ENCODE assay signal across 19 cellular contexts in genomic region chr1:192167941-192168685, GRCh38. TPM values are rescaled to one million over a fixed set of nuclear protein-coding genes. Genes with fewer than 3 reads are reported as not detected.
DNase-seq lines count a peak whose midpoint lies in the region; TF ChIP-seq lines count a peak whose summit lies in the region.
"Had no signal": no experiment of that assay in that cellular context is flagged by ENCODE, and none has a peak within 500 bp of the region (broad histone marks: within the 10 kb centered on the region; RNA-seq: fewer than 3 reads in every experiment).

No MANE protein-coding gene starts in this region.

- peak; percentile 1 for DNase-seq in NCI-H1105 (lab: John Stamatoyannopoulos, UW)
- DNase-seq in NCI-H1105 treated with DMSO at 0.1 percent for 48 hours (lab: John Stamatoyannopoulos, UW): no peak
- peak; percentile 75 for DNase-seq in NOMO-1 treated with DMSO at 0.1 percent for 48 hours (lab: John Stamatoyannopoulos, UW; ENCODE audit: unreplicated experiment)
- DNase-seq in cardiac fibroblast (ENCODE audit: low read depth in 2 of 2): peak; percentile 36 to 53
- peak; percentile 11 for DNase-seq in occipital lobe (lab: John Stamatoyannopoulos, UW)
- no peak for DNase-seq in caudate nucleus (lab: John Stamatoyannopoulos, UW)
- no peak for DNase-seq in immature natural killer cell
- no peak for DNase-seq in stimulated activated CD4-positive, alpha-beta T cell treated with anti-CD3 and anti-CD28 coated beads, Interleukin-2, amount 100 ng/mL, for 24 hours
- DNase-seq: 8988T; Caco-2; NCI-H1436; NCI-H526; pancreas; SHP77 treated with DMSO at 0.1 percent for 48 hours; stimulated activated CD4-positive, alpha-beta T cell treated with anti-CD3 and anti-CD28 coated beads, Interleukin-15, amount 100 ng/mL, for 24 hours; thyroid gland had no signal

- H3K27ac ChIP-seq in caudate nucleus (ENCODE audit: low read depth, low read length): no peak overlapping the region
- H3K27ac ChIP-seq: pancreas, thyroid gland, VCaP had no signal

- H3K27me3 Mint-ChIP-seq in immature natural killer cell (ENCODE audit: low read depth in 3 of 3): peaks cover 0 to 2% (median 0%) of the 10 kb centered on the region in 3 donors
- H3K27me3 Mint-ChIP-seq: activated naive CD4-positive, alpha-beta T cell treated with anti-CD3 and anti-CD28 coated beads, Interleukin-2, amount 50 U/mL, for 24 hours had no signal

- H3K4me3 ChIP-seq in cardiac fibroblast (replicated peaks in 1 of 2; ENCODE audit: low read depth in 2 of 2, low read length in 2 of 2): no peak overlapping the region
- H3K4me3 ChIP-seq: HAP-1, pancreas, thyroid gland had no signal

- no peak for TF ChIP-seq CTCF in cardiac fibroblast (IDR thresholded peaks at IDR 0.05; ENCODE audit: low read depth, low read length)

- peaks cover 0 to 3% (median 0%) of the 10 kb centered on the region in 3 donors for H3K36me3 Mint-ChIP-seq in immature natural killer cell
- H3K36me3 Mint-ChIP-seq: activated naive CD4-positive, alpha-beta T cell treated with anti-CD3 and anti-CD28 coated beads, Interleukin-2, amount 50 U/mL, for 24 hours had no signal

- H3K4me3 Mint-ChIP-seq in immature natural killer cell: no peak overlapping the region
- H3K4me3 Mint-ChIP-seq: activated naive CD4-positive, alpha-beta T cell treated with anti-CD3 and anti-CD28 coated beads, Interleukin-2, amount 50 U/mL, for 24 hours had no signal

- H3K4me1 Mint-ChIP-seq in immature natural killer cell: peaks cover 0 to 11% of the 10 kb centered on the region in 2 donors
- H3K4me1 Mint-ChIP-seq: activated naive CD4-positive, alpha-beta T cell treated with anti-CD3 and anti-CD28 coated beads, Interleukin-2, amount 50 U/mL, for 24 hours had no signal

- H3K9me3 Mint-ChIP-seq in immature natural killer cell: peaks cover 4 to 18% (median 7%) of the 10 kb centered on the region in 6 donors
- H3K9me3 Mint-ChIP-seq: activated naive CD4-positive, alpha-beta T cell treated with anti-CD3 and anti-CD28 coated beads, Interleukin-2, amount 50 U/mL, for 24 hours had no signal

- no peak overlapping the region for H3K27ac Mint-ChIP-seq in immature natural killer cell
- H3K27ac Mint-ChIP-seq: activated naive CD4-positive, alpha-beta T cell treated with anti-CD3 and anti-CD28 coated beads, Interleukin-2, amount 50 U/mL, for 24 hours had no signal

RNA-seq across cellular contexts. Expression of gene RGS18, which starts 9.9 kb away (rescaled TPM):
- total RNA-seq in occipital lobe: 0.78 TPM
- 10 to 100 TPM in 1 of 3 donors, 1 to 10 TPM in 2; 1.3 to 14.3 (median 6.1) TPM for polyA plus RNA-seq in immature natural killer cell
- total RNA-seq: Caco-2 had no signal

Comparison
In these comparisons a context has a peak if more than half of its experiments do, and no peak if none do; other contexts are left out.
1. DNase-seq: peak in NCI-H1105 (single experiment), NOMO-1 treated with DMSO at 0.1 percent for 48 hours (single experiment), cardiac fibroblast (2 of 2) and occipital lobe (single experiment); none in NCI-H1105 treated with DMSO at 0.1 percent for 48 hours (single experiment), caudate nucleus (0 of 61), immature natural killer cell (0 of 3) and stimulated activated CD4-positive, alpha-beta T cell treated with anti-CD3 and anti-CD28 coated beads, Interleukin-2, amount 100 ng/mL, for 24 hours (0 of 2).